1 cellular context compared by ENCODE assay signal in the genomic region with DNA sequence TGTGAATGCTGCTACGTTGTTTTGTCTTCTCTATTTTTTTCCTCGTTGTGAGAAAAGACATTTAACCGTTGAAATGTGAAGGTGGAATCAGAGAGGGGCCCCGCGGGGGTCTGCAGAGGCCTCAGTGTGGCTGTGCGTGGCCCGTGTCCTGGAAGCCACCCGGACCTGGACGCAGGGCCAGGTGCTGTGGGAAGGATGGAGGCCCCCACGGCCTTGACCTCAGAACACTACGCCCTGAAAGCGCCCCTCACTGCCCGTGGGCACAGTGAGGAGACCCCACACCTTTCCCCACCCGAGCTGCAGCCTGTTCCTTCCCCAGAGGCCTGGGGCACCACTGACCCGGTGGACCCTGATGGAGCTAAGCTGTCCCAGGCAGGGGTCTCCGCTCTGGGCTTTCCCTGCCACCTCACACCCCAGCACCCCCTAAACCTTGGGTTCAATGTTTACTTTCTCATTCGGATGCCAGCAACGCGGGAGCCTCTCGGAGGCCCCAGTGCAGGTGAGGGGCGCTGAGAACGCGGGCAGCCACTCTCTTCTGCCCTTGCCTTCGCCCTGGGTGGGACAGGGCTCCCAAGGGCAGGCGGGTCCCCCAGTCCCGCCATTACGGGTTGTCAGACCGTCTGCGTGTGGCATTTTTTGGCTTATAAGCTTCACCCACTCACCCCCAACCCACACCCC.
TF ChIP-seq lines count a peak whose summit lies in the region.

No MANE protein-coding gene starts in this region.

TF ChIP-seq in GM12878, 131 proteins besides CTCF, POLR2A, EP300 and RAD21:
- TF ChIP-seq IRF4 (IDR thresholded peaks at IDR 0.05; ENCODE audit: low read depth, low read length) (no peak), RFX5 (IDR thresholded peaks at IDR 0.05; ENCODE audit: low read depth, low read length) (no peak), RBBP5 (conservative IDR thresholded peaks at IDR 0.05) (no peak), KLF5 (IDR thresholded peaks at IDR 0.05; ENCODE audit: partially characterized antibody) (no peak), KAT2A (conservative IDR thresholded peaks at IDR 0.05; ENCODE audit: control insufficient read depth, low read depth, low read length) (no peak), MTA2 (IDR thresholded peaks at IDR 0.05; ENCODE audit: low read depth) (no peak)
- TF ChIP-seq, protein P1, sequence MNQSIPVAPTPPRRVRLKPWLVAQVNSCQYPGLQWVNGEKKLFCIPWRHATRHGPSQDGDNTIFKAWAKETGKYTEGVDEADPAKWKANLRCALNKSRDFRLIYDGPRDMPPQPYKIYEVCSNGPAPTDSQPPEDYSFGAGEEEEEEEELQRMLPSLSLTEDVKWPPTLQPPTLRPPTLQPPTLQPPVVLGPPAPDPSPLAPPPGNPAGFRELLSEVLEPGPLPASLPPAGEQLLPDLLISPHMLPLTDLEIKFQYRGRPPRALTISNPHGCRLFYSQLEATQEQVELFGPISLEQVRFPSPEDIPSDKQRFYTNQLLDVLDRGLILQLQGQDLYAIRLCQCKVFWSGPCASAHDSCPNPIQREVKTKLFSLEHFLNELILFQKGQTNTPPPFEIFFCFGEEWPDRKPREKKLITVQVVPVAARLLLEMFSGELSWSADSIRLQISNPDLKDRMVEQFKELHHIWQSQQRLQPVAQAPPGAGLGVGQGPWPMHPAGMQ (IDR thresholded peaks at IDR 0.05; ENCODE audit: borderline replicate concordance), result no peak
